Comparison of ENCODE assay signal across 16 cellular contexts in genomic region chr3:113113361-113113760, GRCh38.
A peak's percentile ranks its signal among the peaks of the same experiment; 100 is the strongest.
DNase-seq lines count a peak whose midpoint lies in the region; ATAC-seq and TF ChIP-seq lines count a peak whose summit lies in the region.
"Had no signal": no experiment of that assay in that cellular context is flagged by ENCODE, and none has a peak within 500 bp of the region (broad histone marks: within the 10 kb centered on the region; RNA-seq: fewer than 3 reads in every experiment).

No MANE protein-coding gene starts in this region.

- H3K4me3 Mint-ChIP-seq in activated CD8-positive, alpha-beta T cell treated with anti-CD3 and anti-CD28 coated beads for 36 hours: no peak overlapping the region
- H3K4me3 Mint-ChIP-seq in activated CD8-positive, alpha-beta T cell treated with anti-CD3 and anti-CD28 coated beads, Interleukin-2, amount 10 ng/mL, durations not matched to agents 7 days and 5 days: no peak overlapping the region
- H3K4me3 Mint-ChIP-seq in mesothelial cell of epicardium: no peak overlapping the region
- H3K4me3 Mint-ChIP-seq: CD14-positive monocyte; CD4-positive, alpha-beta memory T cell; H9 had no signal

- CTCF ChIA-PET in activated CD8-positive, alpha-beta T cell treated with anti-CD3 and anti-CD28 coated beads for 36 hours (lab: Charles Lee): no interaction called here
- CTCF ChIA-PET in activated CD8-positive, alpha-beta T cell treated with anti-CD3 and anti-CD28 coated beads, Interleukin-2, amount 10 ng/mL, durations not matched to agents 7 days and 5 days (lab: Charles Lee): no interaction called here

- H3K4me1 Mint-ChIP-seq in activated CD8-positive, alpha-beta T cell treated with anti-CD3 and anti-CD28 coated beads for 36 hours (ENCODE audit: low read depth): peaks cover 36% of the 10 kb centered on the region
- peaks cover 8% of the 10 kb centered on the region for H3K4me1 Mint-ChIP-seq in activated CD8-positive, alpha-beta T cell treated with anti-CD3 and anti-CD28 coated beads, Interleukin-2, amount 10 ng/mL, durations not matched to agents 7 days and 5 days (ENCODE audit: low read depth)
- peaks cover 57% of the 10 kb centered on the region for H3K4me1 Mint-ChIP-seq in mesothelial cell of epicardium
- H3K4me1 Mint-ChIP-seq: CD14-positive monocyte had no signal

- H3K36me3 Mint-ChIP-seq in activated CD8-positive, alpha-beta T cell treated with anti-CD3 and anti-CD28 coated beads for 36 hours (ENCODE audit: low read depth): no peaks in the 10 kb centered on the region
- H3K36me3 Mint-ChIP-seq in activated CD8-positive, alpha-beta T cell treated with anti-CD3 and anti-CD28 coated beads, Interleukin-2, amount 10 ng/mL, durations not matched to agents 7 days and 5 days (ENCODE audit: low read depth): no peaks in the 10 kb centered on the region
- H3K36me3 Mint-ChIP-seq in mesothelial cell of epicardium: no peaks in the 10 kb centered on the region
- H3K36me3 Mint-ChIP-seq: CD14-positive monocyte; CD4-positive, alpha-beta memory T cell had no signal

- no peak overlapping the region for H3K27ac ChIP-seq in hepatocyte
- H3K27ac ChIP-seq: BLaER1 had no signal

- no peaks in the 10 kb centered on the region for H3K27me3 Mint-ChIP-seq in activated CD8-positive, alpha-beta T cell treated with anti-CD3 and anti-CD28 coated beads for 36 hours
- no peaks in the 10 kb centered on the region for H3K27me3 Mint-ChIP-seq in activated CD8-positive, alpha-beta T cell treated with anti-CD3 and anti-CD28 coated beads, Interleukin-2, amount 10 ng/mL, durations not matched to agents 7 days and 5 days (ENCODE audit: low read depth)
- no peaks in the 10 kb centered on the region for H3K27me3 Mint-ChIP-seq in mesothelial cell of epicardium (ENCODE audit: low read depth)
- H3K27me3 Mint-ChIP-seq: CD4-positive, alpha-beta memory T cell had no signal

- H4K20me1 ChIP-seq in hepatocyte (ENCODE audit: insufficient read depth, poor library complexity, severe bottlenecking): no peaks in the 10 kb centered on the region
- H4K20me1 ChIP-seq: BLaER1 had no signal

- H3K27ac Mint-ChIP-seq in activated CD8-positive, alpha-beta T cell treated with anti-CD3 and anti-CD28 coated beads for 36 hours: no peak overlapping the region
- no peak overlapping the region for H3K27ac Mint-ChIP-seq in activated CD8-positive, alpha-beta T cell treated with anti-CD3 and anti-CD28 coated beads, Interleukin-2, amount 10 ng/mL, durations not matched to agents 7 days and 5 days
- H3K27ac Mint-ChIP-seq in mesothelial cell of epicardium: peak overlapping the region; percentile 89
- H3K27ac Mint-ChIP-seq: CD14-positive monocyte had no signal

- H3K9me3 ChIP-seq in hepatocyte (ENCODE audit: low read depth): no peaks in the 10 kb centered on the region
- H3K9me3 ChIP-seq: BLaER1 had no signal

- no peaks in the 10 kb centered on the region for H3K9me3 Mint-ChIP-seq in activated CD8-positive, alpha-beta T cell treated with anti-CD3 and anti-CD28 coated beads for 36 hours
- H3K9me3 Mint-ChIP-seq in activated CD8-positive, alpha-beta T cell treated with anti-CD3 and anti-CD28 coated beads, Interleukin-2, amount 10 ng/mL, durations not matched to agents 7 days and 5 days (ENCODE audit: insufficient read depth): no peaks in the 10 kb centered on the region
- H3K9me3 Mint-ChIP-seq in mesothelial cell of epicardium: no peaks in the 10 kb centered on the region
- H3K9me3 Mint-ChIP-seq: CD4-positive, alpha-beta memory T cell; H9 had no signal

- POLR2A ChIA-PET in activated CD8-positive, alpha-beta T cell treated with anti-CD3 and anti-CD28 coated beads for 36 hours (lab: Charles Lee): no interaction called here
- POLR2A ChIA-PET in activated CD8-positive, alpha-beta T cell treated with anti-CD3 and anti-CD28 coated beads, Interleukin-2, amount 10 ng/mL, durations not matched to agents 7 days and 5 days (lab: Charles Lee): no interaction called here

- H2AFZ ChIP-seq in hepatocyte: no peak overlapping the region

- H3K4me1 ChIP-seq in hepatocyte (ENCODE audit: insufficient read depth): no peaks in the 10 kb centered on the region
- H3K4me1 ChIP-seq: BLaER1 had no signal

- DNase-seq in activated CD8-positive, alpha-beta T cell treated with anti-CD3 and anti-CD28 coated beads for 36 hours: peak; percentile 8
- DNase-seq in activated CD8-positive, alpha-beta T cell treated with anti-CD3 and anti-CD28 coated beads, Interleukin-2, amount 10 ng/mL, durations not matched to agents 7 days and 5 days: no peak
- DNase-seq in GM06990 (ENCODE audit: extremely low read depth, insufficient read length) (peak; percentile 9), mesothelial cell of epicardium (ENCODE audit: low spot score in 2 of 2, unreplicated experiment in 2 of 2) (no peak), hepatocyte (ENCODE audit: low spot score) (no peak), medulla oblongata (ENCODE audit: extremely low spot score) (no peak)
- DNase-seq in stimulated activated CD4-positive, alpha-beta T cell treated with anti-CD3 and anti-CD28 coated beads, Interleukin-4, amount 100 ng/mL, for 4 hours: no peak
- DNase-seq: 8988T; CD4-positive, alpha-beta memory T cell; DMS153; DMS79; GDM1; H9 had no signal

- H3K36me3 ChIP-seq in GM06990 (ENCODE audit: control insufficient read depth, insufficient read depth, low read length): no peaks in the 10 kb centered on the region
- H3K36me3 ChIP-seq in hepatocyte (replicated peaks; ENCODE audit: insufficient read depth, low read depth): no peaks in the 10 kb centered on the region
- H3K36me3 ChIP-seq: BLaER1 had no signal

- no peaks in the 10 kb centered on the region for H3K9me2 ChIP-seq in hepatocyte (replicated peaks; ENCODE audit: insufficient read depth)

- no peak for TF ChIP-seq CTCF in activated CD8-positive, alpha-beta T cell treated with anti-CD3 and anti-CD28 coated beads for 36 hours (IDR thresholded peaks at IDR 0.05)
- TF ChIP-seq CTCF in GM06990 (IDR thresholded peaks at IDR 0.05; ENCODE audit: insufficient read depth, low read length, poor library complexity, severe bottlenecking): no peak
- TF ChIP-seq CTCF in mesothelial cell of epicardium (IDR thresholded peaks at IDR 0.05; ENCODE audit: unreplicated experiment): no peak
- no peak for TF ChIP-seq CTCF in hepatocyte (IDR thresholded peaks at IDR 0.05; ENCODE audit: poor library complexity)

- peak; percentile 40 for ATAC-seq in activated CD8-positive, alpha-beta T cell treated with anti-CD3 and anti-CD28 coated beads for 36 hours
- ATAC-seq in activated CD8-positive, alpha-beta T cell treated with anti-CD3 and anti-CD28 coated beads, Interleukin-2, amount 10 ng/mL, durations not matched to agents 7 days and 5 days: no peak
- peak; percentile 74 for ATAC-seq in GM18868 (IDR thresholded peaks at IDR 0.05; ENCODE audit: unreplicated experiment)

- no peaks in the 10 kb centered on the region for H3K79me2 ChIP-seq in hepatocyte

- H3K4me2 ChIP-seq in hepatocyte: no peak overlapping the region
- H3K4me2 ChIP-seq: BLaER1 had no signal

- intact Hi-C loops in activated CD8-positive, alpha-beta T cell treated with anti-CD3 and anti-CD28 coated beads for 36 hours (cut with micrococcal nuclease): no loop called here

- H3K4me3 ChIP-seq in GM06990 (replicated peaks; ENCODE audit: low read depth, low read length) (no peak overlapping the region), hepatocyte (no peak overlapping the region)
- H3K4me3 ChIP-seq: BLaER1 had no signal

- H3K27me3 ChIP-seq in GM06990 (replicated peaks; ENCODE audit: control insufficient read depth, insufficient read depth, low read length) (no peaks in the 10 kb centered on the region), hepatocyte (no peaks in the 10 kb centered on the region)
- H3K27me3 ChIP-seq: BLaER1 had no signal

Comparison
In these comparisons a context has a peak if more than half of its experiments do, and no peak if none do; other contexts are left out.
1. DNase-seq: peak in activated CD8-positive, alpha-beta T cell treated with anti-CD3 and anti-CD28 coated beads for 36 hours (single experiment) and GM06990 (single experiment); none in activated CD8-positive, alpha-beta T cell treated with anti-CD3 and anti-CD28 coated beads, Interleukin-2, amount 10 ng/mL, durations not matched to agents 7 days and 5 days (single experiment), mesothelial cell of epicardium (0 of 2), stimulated activated CD4-positive, alpha-beta T cell treated with anti-CD3 and anti-CD28 coated beads, Interleukin-4, amount 100 ng/mL, for 4 hours (0 of 2), hepatocyte (single experiment) and medulla oblongata (single experiment).